ENCODE assay signal across 9 cellular contexts in genomic region chr2:240588006-240588655, GRCh38. TPM values are rescaled to one million over a fixed set of nuclear protein-coding genes. Genes with fewer than 3 reads are reported as not detected.
DNase-seq lines count a peak whose midpoint lies in the region; ATAC-seq, FAIRE-seq and TF ChIP-seq lines count a peak whose summit lies in the region.
"Had no signal": no experiment of that assay in that cellular context is flagged by ENCODE, and none has a peak within 500 bp of the region (broad histone marks: within the 10 kb centered on the region; RNA-seq: fewer than 3 reads in every experiment).

No MANE protein-coding gene starts in this region.

- no peak overlapping the region for H2BK5ac ChIP-seq in neuronal stem cell (ENCODE audit: low read length)

- H3K36me3 ChIP-seq in Panc1 (ENCODE audit: control insufficient read depth, insufficient read depth, low read length) (peaks cover 5% of the 10 kb centered on the region; the same call in 1 of the 2 replicates), endothelial cell of umbilical vein (ENCODE audit: control insufficient read depth in 2 of 2, extremely low read depth in 1 of 2, insufficient read depth in 2 of 2, low read length in 2 of 2) (peaks cover 2 to 16% of the 10 kb centered on the region in 2 experiments), neuronal stem cell (replicated peaks in 1 of 2; ENCODE audit: control insufficient read depth in 2 of 2, insufficient read depth in 2 of 2, low read length in 2 of 2) (peaks cover 20 to 55% of the 10 kb centered on the region in 2 donors)

- peaks cover 27% of the 10 kb centered on the region for H3K4me1 Mint-ChIP-seq in Calu3 (ENCODE audit: low read depth, unreplicated experiment)

- no peak overlapping the region for H4K8ac ChIP-seq in neuronal stem cell (ENCODE audit: low read depth, low read length)

- H3K9ac ChIP-seq in endothelial cell of umbilical vein (replicated peaks; ENCODE audit: extremely low read depth, insufficient read depth, low read length): no peak overlapping the region
- peak overlapping the region; percentile 67 for H3K9ac ChIP-seq in neuronal stem cell (ENCODE audit: low read depth, low read length, poor library complexity)

- H3K27ac Mint-ChIP-seq in Calu3 (ENCODE audit: unreplicated experiment): peak overlapping the region; percentile 14

- peak overlapping the region; percentile 17 for H3K23ac ChIP-seq in neuronal stem cell (ENCODE audit: low read depth, low read length, poor library complexity)

- H4K91ac ChIP-seq in neuronal stem cell (ENCODE audit: low read depth, low read length, poor library complexity): no peak overlapping the region

- no peaks in the 10 kb centered on the region for H3K27me3 Mint-ChIP-seq in Calu3 (ENCODE audit: unreplicated experiment)

- H3K9me3 ChIP-seq in Panc1 (ENCODE audit: control insufficient read depth, insufficient read depth, low read depth, low read length) (no peaks in the 10 kb centered on the region), endothelial cell of umbilical vein (replicated peaks; ENCODE audit: control insufficient read depth, insufficient read depth, low read length) (no peaks in the 10 kb centered on the region), neuronal stem cell (replicated peaks in 1 of 2; ENCODE audit: control insufficient read depth in 2 of 2, insufficient read depth in 1 of 2, low read depth in 1 of 2, low read length in 2 of 2) (no peaks in the 10 kb centered on the region)
- H3K9me3 ChIP-seq: neutrophil had no signal

- H3K79me1 ChIP-seq in neuronal stem cell (ENCODE audit: low read depth, low read length): peaks cover 40% of the 10 kb centered on the region

- POLR2A ChIA-PET in Panc1 (lab: Charles Lee): interaction anchor here (0.6 to 0.7 kb wide), 2 partner anchors 132 to 521 kb away, joined by 3 to 9 read pairs; no protein-coding TSS in a partner anchor
- POLR2A ChIA-PET in endothelial cell of umbilical vein (lab: Charles Lee): no interaction called here

- ATAC-seq in Panc1 (no peak), GM21367 (IDR thresholded peaks at IDR 0.05; ENCODE audit: unreplicated experiment) (no peak)

- H2AK5ac ChIP-seq in neuronal stem cell (ENCODE audit: low read depth, low read length): no peak overlapping the region

- H3K4me1 ChIP-seq in Panc1 (ENCODE audit: control insufficient read depth, insufficient read depth, low read length) (peaks cover 27% of the 10 kb centered on the region), endothelial cell of umbilical vein (ENCODE audit: control insufficient read depth, extremely low read depth, insufficient read depth, low read length) (peaks cover 17% of the 10 kb centered on the region), neuronal stem cell (ENCODE audit: control insufficient read depth in 2 of 2, insufficient read depth in 1 of 2, low read depth in 1 of 2, low read length in 2 of 2) (peaks cover 15 to 21% of the 10 kb centered on the region in 2 donors)

- no peak for DNase-seq in Calu3
- no peak for DNase-seq in Panc1 (ENCODE audit: low read depth, low spot score)
- DNase-seq in endothelial cell of umbilical vein (ENCODE audit: low read depth, low spot score): no peak
- no peak for DNase-seq in neuronal stem cell (ENCODE audit: low spot score)
- DNase-seq in SW 1271 (lab: John Stamatoyannopoulos, UW): no peak
- no peak for DNase-seq in RCC 7860 (ENCODE audit: low spot score)
- DNase-seq in SW480 (ENCODE audit: low spot score): no peak

- H3K9me3 Mint-ChIP-seq in Calu3 (ENCODE audit: low read depth, unreplicated experiment): no peaks in the 10 kb centered on the region

- no peak overlapping the region for H3K27ac ChIP-seq in Panc1 (ENCODE audit: low read length)
- no peak overlapping the region for H3K27ac ChIP-seq in endothelial cell of umbilical vein (ENCODE audit: insufficient read depth, low read depth, low read length)
- H3K27ac ChIP-seq in neuronal stem cell (replicated peaks; ENCODE audit: low read length): no peak overlapping the region

- no peak overlapping the region for H3K18ac ChIP-seq in neuronal stem cell (ENCODE audit: low read length)

- intact Hi-C loops in Calu3 (cut with micrococcal nuclease; ENCODE audit: unreplicated experiment): no loop called here
- intact Hi-C loops in Panc1 (cut with micrococcal nuclease; ENCODE audit: unreplicated experiment): no loop called here
- intact Hi-C loops in endothelial cell of umbilical vein (cut with micrococcal nuclease): no loop called here

- H3K36me3 Mint-ChIP-seq in Calu3 (ENCODE audit: insufficient read depth, unreplicated experiment): peaks cover 30% of the 10 kb centered on the region

- WGBS in neuronal stem cell (ENCODE audit: extremely low coverage in 2 of 2, insufficient read length in 2 of 2, insufficient replicate concordance in 1 of 2), 2 donors: no CpG with 5 or more reads among the region's 10 CpGs

- H2BK120ac ChIP-seq in neuronal stem cell (ENCODE audit: low read depth, low read length): no peak overlapping the region

- H3K27me3 ChIP-seq in Panc1 (ENCODE audit: control insufficient read depth, insufficient read depth, low read length): no peaks in the 10 kb centered on the region
- no peaks in the 10 kb centered on the region for H3K27me3 ChIP-seq in endothelial cell of umbilical vein (ENCODE audit: control insufficient read depth in 2 of 2, insufficient read depth in 2 of 2, low read length in 2 of 2)
- H3K27me3 ChIP-seq in neuronal stem cell (ENCODE audit: control insufficient read depth in 3 of 3, insufficient read depth in 3 of 3, low read depth in 1 of 3, low read length in 3 of 3): no peaks in the 10 kb centered on the region
- H3K27me3 ChIP-seq: neutrophil had no signal

- peak overlapping the region; percentile 69 for H3K4me2 ChIP-seq in endothelial cell of umbilical vein (ENCODE audit: insufficient read depth, low read length)
- peak overlapping the region; percentile 69 for H3K4me2 ChIP-seq in neuronal stem cell (ENCODE audit: insufficient read depth, low read length, poor library complexity, severe bottlenecking)

- no peaks in the 10 kb centered on the region for H4K20me1 ChIP-seq in endothelial cell of umbilical vein (replicated peaks; ENCODE audit: control insufficient read depth, extremely low read depth, insufficient read depth, low read length)

- no peak overlapping the region for H3K14ac ChIP-seq in neuronal stem cell (ENCODE audit: low read length)

- H3K4me3 ChIP-seq in Panc1 (ENCODE audit: low read depth in 2 of 2, low read length in 2 of 2) (peak overlapping the region; percentile 98 to 100), endothelial cell of umbilical vein (replicated peaks in 1 of 3; ENCODE audit: insufficient read depth in 1 of 3, low read depth in 1 of 3, low read length in 3 of 3) (no peak overlapping the region), neuronal stem cell (ENCODE audit: low read length in 2 of 2) (peak overlapping the region in 1 of 2 donors; percentile 90)

- H2BK12ac ChIP-seq in neuronal stem cell (ENCODE audit: low read length): no peak overlapping the region

- in situ Hi-C loops in Panc1 (cut with HindIII; ENCODE audit: low pct_unique_long_range_greater_than_20kb, low sequenced_read_pairs): no loop called here

- FAIRE-seq in endothelial cell of umbilical vein (lab: Jason Lieb, UNC): no peak
- FAIRE-seq in RCC 7860 (lab: Jason Lieb, UNC): no peak

- H3K79me2 ChIP-seq in endothelial cell of umbilical vein (ENCODE audit: control insufficient read depth, insufficient read depth, low read length): peaks cover 58% of the 10 kb centered on the region

- H3K4me3 Mint-ChIP-seq in Calu3 (ENCODE audit: low read depth, unreplicated experiment): peak overlapping the region; percentile 94

- no peak overlapping the region for H2BK15ac ChIP-seq in neuronal stem cell (ENCODE audit: low read length)

- dilution Hi-C loops in endothelial cell of umbilical vein (cut with MboI; ENCODE audit: extremely low pct_ligation_motif_present, low sequenced_read_pairs): no loop called here

- TF ChIP-seq CTCF in Calu3 (IDR thresholded peaks at IDR 0.05; ENCODE audit: unreplicated experiment) (no peak), Panc1 (IDR thresholded peaks at IDR 0.05) (no peak), endothelial cell of umbilical vein (IDR thresholded peaks at IDR 0.05; ENCODE audit: extremely low read depth in 1 of 2, insufficient read depth in 1 of 2, low read depth in 1 of 2, low read length in 2 of 2) (no peak)

- H2AFZ ChIP-seq in endothelial cell of umbilical vein (ENCODE audit: low read depth, low read length): no peak overlapping the region
- no peak overlapping the region for H2AFZ ChIP-seq in neuronal stem cell (ENCODE audit: low read length)

- BruUV-seq in Calu3 (replicated peaks; lab: Mats Ljungman, UMichigan) (no TSS peak), Panc1 (replicated peaks; lab: Mats Ljungman, UMichigan) (TSS peak; percentile 87), endothelial cell of umbilical vein (replicated peaks; lab: Mats Ljungman, UMichigan) (no TSS peak)

- CTCF ChIA-PET in Calu3 (lab: Charles Lee): interaction anchor here (0.7 to 3.2 kb wide), 5 partner anchors 8 to 27 kb away, joined by 3 to 24 read pairs (median 4); no protein-coding TSS in a partner anchor
- CTCF ChIA-PET in Panc1 (lab: Charles Lee): no interaction called here
- CTCF ChIA-PET in endothelial cell of umbilical vein (lab: Charles Lee): interaction anchor here (2.4 to 5.3 kb wide), 4 partner anchors 22 to 252 kb away, joined by 16 to 47 read pairs (median 24); partner anchors contain the start of gene ANKMY1

- no peaks in the 10 kb centered on the region for H3K9me1 ChIP-seq in endothelial cell of umbilical vein (replicated peaks; ENCODE audit: control insufficient read depth, extremely low read depth, insufficient read depth, low read length)

- no peak overlapping the region for H3K4ac ChIP-seq in neuronal stem cell (ENCODE audit: low read length)

- no peak for TF ChIP-seq POLR2A in endothelial cell of umbilical vein (IDR thresholded peaks at IDR 0.05; ENCODE audit: low read depth, low read length)

RNA-seq across cellular contexts. Expression of gene CAPN10, which starts 1.6 kb away (rescaled TPM):
- total RNA-seq in Calu3 (2022) (49.3 and 52.6 TPM in 2 replicates), Panc1 (2021; ENCODE audit: unreplicated experiment) (38.6 TPM), endothelial cell of umbilical vein (37.9 and 39.9 TPM in 2 replicates)
- polyA plus RNA-seq in Panc1 (2012; ENCODE audit: insufficient read length): 31.9 TPM
- 25.2 and 36.7 TPM in 2 replicates for polyA plus RNA-seq in endothelial cell of umbilical vein
- polyA plus RNA-seq in endothelial cell of umbilical vein (2011; cell fraction: cytosol; rRNA removed): 13.1 and 20.9 TPM in 2 replicates
- 116 and 147 TPM in 2 replicates for polyA plus RNA-seq in endothelial cell of umbilical vein (2011; cell fraction: nucleus; rRNA removed)
- polyA plus RNA-seq in endothelial cell of umbilical vein (2012): 20.9 and 28.5 TPM in 2 replicates
- 11.4 and 20.2 TPM in 2 replicates for polyA minus RNA-seq in endothelial cell of umbilical vein
- polyA minus RNA-seq in endothelial cell of umbilical vein (2011; cell fraction: cytosol; rRNA and poly(A)+ RNA removed): 6.3 TPM
- 21.9 and 32.9 TPM in 2 replicates for polyA minus RNA-seq in endothelial cell of umbilical vein (2011; cell fraction: nucleus; rRNA and poly(A)+ RNA removed)
- 24.5 TPM for polyA plus RNA-seq in neuronal stem cell (2013, experiment 1 of 2)
- polyA plus RNA-seq in neuronal stem cell (2013, experiment 2 of 2): 23.9 TPM

RNA-seq across cellular contexts. Expression of gene RNPEPL1, which starts 19.8 kb away (rescaled TPM):
- total RNA-seq in Calu3 (2022): 80.6 and 82.9 TPM in 2 replicates
- 88.2 TPM for total RNA-seq in Panc1 (2021; ENCODE audit: unreplicated experiment)
- polyA plus RNA-seq in Panc1 (2012; ENCODE audit: insufficient read length): 101 TPM
- total RNA-seq in endothelial cell of umbilical vein: 62.1 and 67.1 TPM in 2 replicates
- 35.8 and 47.3 TPM in 2 replicates for polyA plus RNA-seq in endothelial cell of umbilical vein
- polyA plus RNA-seq in endothelial cell of umbilical vein (2011; cell fraction: cytosol; rRNA removed): 27.5 and 41.8 TPM in 2 replicates
- 45.9 and 55.5 TPM in 2 replicates for polyA plus RNA-seq in endothelial cell of umbilical vein (2011; cell fraction: nucleus; rRNA removed)
- polyA plus RNA-seq in endothelial cell of umbilical vein (2012): 42.5 and 75.3 TPM in 2 replicates
- polyA minus RNA-seq in endothelial cell of umbilical vein: 17.3 and 23.2 TPM in 2 replicates
- 28.5 TPM for polyA minus RNA-seq in endothelial cell of umbilical vein (2011; cell fraction: cytosol; rRNA and poly(A)+ RNA removed)
- 14.5 and 21.9 TPM in 2 replicates for polyA minus RNA-seq in endothelial cell of umbilical vein (2011; cell fraction: nucleus; rRNA and poly(A)+ RNA removed)
- 15.2 TPM for polyA plus RNA-seq in neuronal stem cell (2013, experiment 1 of 2)
- 15.3 TPM for polyA plus RNA-seq in neuronal stem cell (2013, experiment 2 of 2)

RNA-seq across cellular contexts. Expression of gene DUSP28, which starts 28.0 kb away (rescaled TPM):
- total RNA-seq in Calu3 (2022): 5.1 and 8.5 TPM in 2 replicates
- 10.7 TPM for total RNA-seq in Panc1 (2021; ENCODE audit: unreplicated experiment)
- 5.3 TPM for polyA plus RNA-seq in Panc1 (2012; ENCODE audit: insufficient read length)
- total RNA-seq in endothelial cell of umbilical vein: 2.1 and 2.2 TPM in 2 replicates
- 4.3 and 5.7 TPM in 2 replicates for polyA plus RNA-seq in endothelial cell of umbilical vein
- polyA plus RNA-seq in endothelial cell of umbilical vein (2011; cell fraction: cytosol; rRNA removed): 2.2 and 3.2 TPM in 2 replicates
- 3.0 and 3.8 TPM in 2 replicates for polyA plus RNA-seq in endothelial cell of umbilical vein (2011; cell fraction: nucleus; rRNA removed)
- 3.0 and 3.8 TPM in 2 replicates for polyA plus RNA-seq in endothelial cell of umbilical vein (2012)
- 1.4 and 4.7 TPM in 2 replicates for polyA minus RNA-seq in endothelial cell of umbilical vein
- 0.51 TPM for polyA minus RNA-seq in endothelial cell of umbilical vein (2011; cell fraction: cytosol; rRNA and poly(A)+ RNA removed)
- 3.1 and 4.6 TPM in 2 replicates for polyA minus RNA-seq in endothelial cell of umbilical vein (2011; cell fraction: nucleus; rRNA and poly(A)+ RNA removed)
- 3.8 TPM for polyA plus RNA-seq in neuronal stem cell (2013, experiment 1 of 2)
- polyA plus RNA-seq in neuronal stem cell (2013, experiment 2 of 2): 3.2 TPM

RNA-seq across cellular contexts. Expression of gene ANKMY1, which starts 30.3 kb away (rescaled TPM):
- 34.9 and 38.2 TPM in 2 replicates for total RNA-seq in Calu3 (2022)
- 19.5 TPM for total RNA-seq in Panc1 (2021; ENCODE audit: unreplicated experiment)
- 19.4 TPM for polyA plus RNA-seq in Panc1 (2012; ENCODE audit: insufficient read length)
- 12.2 and 16.0 TPM in 2 replicates for total RNA-seq in endothelial cell of umbilical vein
- 7.7 and 9.0 TPM in 2 replicates for polyA plus RNA-seq in endothelial cell of umbilical vein
- polyA plus RNA-seq in endothelial cell of umbilical vein (2011; cell fraction: cytosol; rRNA removed): 3.4 and 5.0 TPM in 2 replicates
- 19.7 and 27.1 TPM in 2 replicates for polyA plus RNA-seq in endothelial cell of umbilical vein (2011; cell fraction: nucleus; rRNA removed)
- 7.6 and 8.0 TPM in 2 replicates for polyA plus RNA-seq in endothelial cell of umbilical vein (2012)
- 10.6 and 13.9 TPM in 2 replicates for polyA minus RNA-seq in endothelial cell of umbilical vein
- 9.9 TPM for polyA minus RNA-seq in endothelial cell of umbilical vein (2011; cell fraction: cytosol; rRNA and poly(A)+ RNA removed)
- 25.4 and 27.0 TPM in 2 replicates for polyA minus RNA-seq in endothelial cell of umbilical vein (2011; cell fraction: nucleus; rRNA and poly(A)+ RNA removed)
- polyA plus RNA-seq in neuronal stem cell (2013, experiment 1 of 2): 4.1 TPM
- polyA plus RNA-seq in neuronal stem cell (2013, experiment 2 of 2): 4.3 TPM

RNA-seq across cellular contexts. Expression of gene GPR35, which starts 37.1 kb away (rescaled TPM):
- 40.3 and 49.4 TPM in 2 replicates for total RNA-seq in Calu3 (2022)
- total RNA-seq in Panc1 (2021; ENCODE audit: unreplicated experiment): 1.3 TPM
- 2.3 TPM for polyA plus RNA-seq in Panc1 (2012; ENCODE audit: insufficient read length)
- total RNA-seq in endothelial cell of umbilical vein: 0.25 and 0.33 TPM in 2 replicates
- polyA plus RNA-seq in endothelial cell of umbilical vein: 0.18 TPM in 2 replicates
- polyA plus RNA-seq in endothelial cell of umbilical vein (2011; cell fraction: cytosol; rRNA removed): 0.12 and 0.16 TPM in 2 replicates
- polyA plus RNA-seq in endothelial cell of umbilical vein (2011; cell fraction: nucleus; rRNA removed): 0.58 and 1.4 TPM in 2 replicates
- 0.18 and 0.29 TPM in 2 replicates for polyA plus RNA-seq in endothelial cell of umbilical vein (2012)
- polyA minus RNA-seq in endothelial cell of umbilical vein: 0.21 TPM in 1 of 2 replicates, not detected in the other
- not detected for polyA minus RNA-seq in endothelial cell of umbilical vein (2011; cell fraction: cytosol; rRNA and poly(A)+ RNA removed)
- polyA minus RNA-seq in endothelial cell of umbilical vein (2011; cell fraction: nucleus; rRNA and poly(A)+ RNA removed): 0.63 TPM in 1 of 2 replicates, not detected in the other
- 0.92 TPM for polyA plus RNA-seq in neuronal stem cell (2013, experiment 1 of 2)
- polyA plus RNA-seq in neuronal stem cell (2013, experiment 2 of 2): 0.96 TPM

Comparison
In these comparisons a context has a peak if more than half of its experiments do, and no peak if none do; other contexts are left out.
1. H3K4me3 ChIP-seq: peak in Panc1 (2 of 2); none in endothelial cell of umbilical vein (0 of 3).